8 cellular contexts compared by ENCODE assay signal in the genomic region with DNA sequence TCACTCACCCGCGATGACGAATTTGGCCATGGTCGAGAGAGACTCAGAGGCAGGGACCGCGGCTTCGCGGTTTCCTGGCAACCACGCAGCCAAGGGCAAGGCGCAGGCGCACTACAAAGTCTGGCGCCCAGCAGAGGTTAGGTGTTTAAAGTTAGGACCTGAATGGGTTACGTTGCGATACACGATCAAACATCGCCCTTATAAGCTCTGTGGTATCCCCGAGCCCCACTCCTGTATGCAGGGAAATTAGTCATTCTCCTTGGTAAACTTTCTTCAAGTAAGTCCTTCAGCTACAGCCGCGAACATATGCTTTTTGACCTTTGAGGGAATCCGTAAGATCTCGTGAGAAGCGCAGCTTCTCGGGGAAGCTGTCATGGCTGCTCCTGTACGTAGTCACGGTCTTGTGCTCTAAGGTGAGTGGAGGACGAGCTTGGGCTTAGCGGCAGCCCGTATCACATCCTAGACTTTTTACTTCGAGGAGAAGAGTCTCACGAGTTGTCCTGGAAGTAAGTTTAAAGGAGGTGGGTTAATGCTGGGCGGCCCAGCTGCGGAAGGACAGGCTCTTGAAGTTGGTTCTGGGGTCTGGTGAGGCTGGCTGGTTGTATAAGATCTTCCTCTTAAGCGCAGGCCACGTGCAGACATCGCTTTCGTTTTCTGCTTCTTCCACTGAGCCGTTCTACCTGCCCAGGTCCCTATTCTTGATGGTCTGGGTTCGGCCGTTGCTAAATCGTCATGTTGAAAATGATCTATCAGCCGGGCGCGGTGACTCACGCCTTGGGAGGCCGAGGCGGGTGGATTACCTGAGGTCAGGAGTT. TPM values are rescaled to one million over a fixed set of nuclear protein-coding genes. Genes with fewer than 3 reads are reported as not detected.
DNase-seq lines count a peak whose midpoint lies in the region; ATAC-seq and TF ChIP-seq lines count a peak whose summit lies in the region.

Gene FASTKD2 (plus strand): TSS at position 365 of the 815 bp plus-strand sequence. CDS start 1,088 bp downstream, outside the sequence.
Gene MDH1B (minus strand): TSS at position 87 of the 815 bp plus-strand sequence. CDS start 57 bp downstream, at position 30.

- H3K27me3 Mint-ChIP-seq in activated T-helper 2 cell treated with anti-CD3 and anti-CD28 coated beads, Interferon-gamma antibody, Interleukin-2, Interleukin-4, amounts not matched to agents 10 μg/mL and 5 μg/mL and 100 μg/mL, durations not matched to agents 14 hours and 24 hours and 36 hours (ENCODE audit: low read depth): peaks cover 3% of the 10 kb centered on the region
- peaks cover 0 to 2% of the 10 kb centered on the region in 2 donors for H3K27me3 Mint-ChIP-seq in natural killer cell (ENCODE audit: low read depth in 2 of 2)

- H3K36me3 Mint-ChIP-seq in activated T-helper 2 cell treated with anti-CD3 and anti-CD28 coated beads, Interferon-gamma antibody, Interleukin-2, Interleukin-4, amounts not matched to agents 10 μg/mL and 5 μg/mL and 100 μg/mL, durations not matched to agents 14 hours and 24 hours and 36 hours (ENCODE audit: low read depth): peaks cover 26% of the 10 kb centered on the region
- H3K36me3 Mint-ChIP-seq in natural killer cell: no peaks in the 10 kb centered on the region

- peak within 1 kb of the TSS; percentile 100 for H3K4me3 ChIP-seq in DOHH2 (ENCODE audit: low read length)
- H3K4me3 ChIP-seq in GM23248: peak within 1 kb of the TSS; percentile 99
- peak within 1 kb of the TSS; percentile 81 for H3K4me3 ChIP-seq in fibroblast of pulmonary artery (replicated peaks; ENCODE audit: low read depth, low read length)

- in situ Hi-C loops in GM23248 (cut with MboI): no loop called here

- ATAC-seq in natural killer cell: peak; percentile 86 to 94 (median 87)

- peaks cover 29% of the 10 kb centered on the region for H3K4me1 Mint-ChIP-seq in activated T-helper 2 cell treated with anti-CD3 and anti-CD28 coated beads, Interferon-gamma antibody, Interleukin-2, Interleukin-4, amounts not matched to agents 10 μg/mL and 5 μg/mL and 100 μg/mL, durations not matched to agents 14 hours and 24 hours and 36 hours (ENCODE audit: low read depth)
- peaks cover 19 to 22% of the 10 kb centered on the region in 2 donors for H3K4me1 Mint-ChIP-seq in natural killer cell

- H3K27ac Mint-ChIP-seq in activated T-helper 2 cell treated with anti-CD3 and anti-CD28 coated beads, Interferon-gamma antibody, Interleukin-2, Interleukin-4, amounts not matched to agents 10 μg/mL and 5 μg/mL and 100 μg/mL, durations not matched to agents 14 hours and 24 hours and 36 hours: peak within 1 kb of the TSS; percentile 97
- H3K27ac Mint-ChIP-seq in natural killer cell: peak within 1 kb of the TSS in 1 of 2 donors; percentile 92

- peak within 1 kb of the TSS; percentile 94 for H3K4me3 Mint-ChIP-seq in activated T-helper 2 cell treated with anti-CD3 and anti-CD28 coated beads, Interferon-gamma antibody, Interleukin-2, Interleukin-4, amounts not matched to agents 10 μg/mL and 5 μg/mL and 100 μg/mL, durations not matched to agents 14 hours and 24 hours and 36 hours (ENCODE audit: low read depth)
- peak within 1 kb of the TSS; percentile 91 for H3K4me3 Mint-ChIP-seq in natural killer cell

- no peaks in the 10 kb centered on the region for H3K9me3 Mint-ChIP-seq in activated T-helper 2 cell treated with anti-CD3 and anti-CD28 coated beads, Interferon-gamma antibody, Interleukin-2, Interleukin-4, amounts not matched to agents 10 μg/mL and 5 μg/mL and 100 μg/mL, durations not matched to agents 14 hours and 24 hours and 36 hours
- no peaks in the 10 kb centered on the region for H3K9me3 Mint-ChIP-seq in natural killer cell

- H3K79me2 ChIP-seq in DOHH2 (ENCODE audit: control insufficient read depth, low read length) (peaks cover 48% of the 10 kb centered on the region), GM23248 (ENCODE audit: insufficient read depth) (peaks cover 45% of the 10 kb centered on the region)

- H3K27me3 ChIP-seq in DOHH2 (ENCODE audit: control insufficient read depth, low read length): no peaks in the 10 kb centered on the region
- no peaks in the 10 kb centered on the region for H3K27me3 ChIP-seq in GM23248 (replicated peaks; ENCODE audit: insufficient read depth)

- WGBS in GM23248 (ENCODE audit: low coverage in 1 of 2, low lambda C conversion rate in 2 of 2, missing lambda C conversion rate in 2 of 2), 2 experiments: 0 to 1% methylated on average over 46 of the region's 46 CpGs

- TF ChIP-seq CTCF in DOHH2 (IDR thresholded peaks at IDR 0.05; ENCODE audit: low read depth, low read length, poor library complexity, severe bottlenecking): no peak
- TF ChIP-seq CTCF in fibroblast of pulmonary artery (IDR thresholded peaks at IDR 0.05; ENCODE audit: low read length, missing control alignments): no peak
- no peak for TF ChIP-seq CTCF in natural killer cell (IDR thresholded peaks at IDR 0.05)

- H3K9me2 ChIP-seq in DOHH2 (replicated peaks; ENCODE audit: control insufficient read depth, low read length) (no peaks in the 10 kb centered on the region), GM23248 (ENCODE audit: insufficient read depth) (no peaks in the 10 kb centered on the region)

- H2AFZ ChIP-seq in GM23248: peak within 1 kb of the TSS; percentile 98

- H3K9ac ChIP-seq in GM23248: peak within 1 kb of the TSS; percentile 99

- H3K4me2 ChIP-seq in DOHH2 (ENCODE audit: low read length) (peak within 1 kb of the TSS; percentile 95), GM23248 (ENCODE audit: unreplicated experiment) (peak within 1 kb of the TSS; percentile 91)

- peak within 1 kb of the TSS; percentile 61 for H3K27ac ChIP-seq in DOHH2 (ENCODE audit: low read depth, low read length)
- peak within 1 kb of the TSS; percentile 98 for H3K27ac ChIP-seq in GM23248

- DNase-seq in GM23248: peak; percentile 100
- DNase-seq in Kasumi-1 (lab: John Stamatoyannopoulos, UW): peak; percentile 61 to 74
- peak; percentile 94 for DNase-seq in RPMI7951 (ENCODE audit: low read depth)
- DNase-seq in activated T-helper 2 cell treated with anti-CD3 and anti-CD28 coated beads, Interferon-gamma antibody, Interleukin-2, Interleukin-4, amounts not matched to agents 10 μg/mL and 5 μg/mL and 100 μg/mL, durations not matched to agents 14 hours and 24 hours and 36 hours (ENCODE audit: low spot score): peak; percentile 80
- peak; percentile 97 for DNase-seq in fibroblast of pulmonary artery (ENCODE audit: low read depth)
- peak; percentile 81 for DNase-seq in natural killer cell
- DNase-seq in stimulated activated naive CD4-positive, alpha-beta T cell (lab: John Stamatoyannopoulos, UW): peak; percentile 75 to 91 (median 82)

- H3K9me3 ChIP-seq in DOHH2 (ENCODE audit: control insufficient read depth, insufficient read depth, low read length) (no peaks in the 10 kb centered on the region), GM23248 (ENCODE audit: low read depth) (no peaks in the 10 kb centered on the region)

- H3K4me1 ChIP-seq in DOHH2 (ENCODE audit: control insufficient read depth, low read length) (peaks cover 28% of the 10 kb centered on the region), GM23248 (ENCODE audit: insufficient read depth) (peaks cover 9% of the 10 kb centered on the region)

- intact Hi-C loops in activated T-helper 2 cell treated with anti-CD3 and anti-CD28 coated beads, Interferon-gamma antibody, Interleukin-2, Interleukin-4, amounts not matched to agents 10 μg/mL and 5 μg/mL and 100 μg/mL, durations not matched to agents 14 hours and 24 hours and 36 hours (cut with micrococcal nuclease): loop anchor here (1.0 to 10.0 kb wide), 5 partner anchors 399 to 1489 kb away; partner anchors contain the start of genes CREB1, IDH1, INO80D and KLF7
- intact Hi-C loops in natural killer cell (cut with micrococcal nuclease): loop anchor here (1.0 to 5.0 kb wide), 4 partner anchors 15 to 862 kb away; partner anchors contain the start of genes CREB1, KLF7 and METTL21A

- H4K20me1 ChIP-seq in DOHH2 (ENCODE audit: control insufficient read depth, insufficient read depth, low read depth, low read length) (no peaks in the 10 kb centered on the region), GM23248 (ENCODE audit: insufficient read depth) (no peaks in the 10 kb centered on the region)

- H3F3A ChIP-seq in DOHH2 (ENCODE audit: control insufficient read depth, insufficient read depth): no peaks in the 10 kb centered on the region
- no peaks in the 10 kb centered on the region for H3F3A ChIP-seq in GM23248 (ENCODE audit: insufficient read depth)

- H3K36me3 ChIP-seq in DOHH2 (ENCODE audit: control insufficient read depth, low read length): peaks cover 33% of the 10 kb centered on the region
- H3K36me3 ChIP-seq in GM23248 (ENCODE audit: low read depth): 0 out of 2 replicates have a peak, but pooled peaks cover 6% of the 10 kb centered on the region

RNA-seq across cellular contexts. Expression of gene FASTKD2, which starts in this region (rescaled TPM):
- total RNA-seq in GM23248 (2014; rRNA removed; shearing (Covaris generic)): 27.2 and 38.4 TPM in 2 replicates
- polyA plus RNA-seq in GM23248 (2016; fragmentation: Nextera tagmentation; extraction: Ambion mirVana): 28.3 and 29.3 TPM in 2 replicates
- total RNA-seq in RPMI7951 (2014; rRNA removed; shearing (Covaris generic)): 48.5 and 58.5 TPM in 2 replicates
- 34.5 and 34.7 TPM in 2 replicates for total RNA-seq in activated T-helper 2 cell treated with anti-CD3 and anti-CD28 coated beads, Interferon-gamma antibody, Interleukin-2, Interleukin-4, amounts not matched to agents 10 μg/mL and 5 μg/mL and 100 μg/mL, durations not matched to agents 14 hours and 24 hours and 36 hours
- total RNA-seq in natural killer cell: 10 to 100 TPM; 15.9 to 21.6 (median 17.0) TPM

RNA-seq across cellular contexts. Expression of gene MDH1B, which starts in this region (rescaled TPM):
- 0.25 and 0.54 TPM in 2 replicates for total RNA-seq in GM23248 (2014; rRNA removed; shearing (Covaris generic))
- 0.70 and 0.80 TPM in 2 replicates for polyA plus RNA-seq in GM23248 (2016; fragmentation: Nextera tagmentation; extraction: Ambion mirVana)
- 1.2 TPM in 2 replicates for total RNA-seq in RPMI7951 (2014; rRNA removed; shearing (Covaris generic))
- total RNA-seq in activated T-helper 2 cell treated with anti-CD3 and anti-CD28 coated beads, Interferon-gamma antibody, Interleukin-2, Interleukin-4, amounts not matched to agents 10 μg/mL and 5 μg/mL and 100 μg/mL, durations not matched to agents 14 hours and 24 hours and 36 hours: 0.25 and 0.55 TPM in 2 replicates
- not detected for total RNA-seq in natural killer cell

Comparison
In these comparisons a context has a peak if more than half of its experiments do, and no peak if none do; other contexts are left out.
1. Peak in every context shown above with its lines: DNase-seq, ATAC-seq, H3K4me3 ChIP-seq and H3K27ac ChIP-seq.